Comparison of ENCODE assay signal across 8 cellular contexts in the genomic region with DNA sequence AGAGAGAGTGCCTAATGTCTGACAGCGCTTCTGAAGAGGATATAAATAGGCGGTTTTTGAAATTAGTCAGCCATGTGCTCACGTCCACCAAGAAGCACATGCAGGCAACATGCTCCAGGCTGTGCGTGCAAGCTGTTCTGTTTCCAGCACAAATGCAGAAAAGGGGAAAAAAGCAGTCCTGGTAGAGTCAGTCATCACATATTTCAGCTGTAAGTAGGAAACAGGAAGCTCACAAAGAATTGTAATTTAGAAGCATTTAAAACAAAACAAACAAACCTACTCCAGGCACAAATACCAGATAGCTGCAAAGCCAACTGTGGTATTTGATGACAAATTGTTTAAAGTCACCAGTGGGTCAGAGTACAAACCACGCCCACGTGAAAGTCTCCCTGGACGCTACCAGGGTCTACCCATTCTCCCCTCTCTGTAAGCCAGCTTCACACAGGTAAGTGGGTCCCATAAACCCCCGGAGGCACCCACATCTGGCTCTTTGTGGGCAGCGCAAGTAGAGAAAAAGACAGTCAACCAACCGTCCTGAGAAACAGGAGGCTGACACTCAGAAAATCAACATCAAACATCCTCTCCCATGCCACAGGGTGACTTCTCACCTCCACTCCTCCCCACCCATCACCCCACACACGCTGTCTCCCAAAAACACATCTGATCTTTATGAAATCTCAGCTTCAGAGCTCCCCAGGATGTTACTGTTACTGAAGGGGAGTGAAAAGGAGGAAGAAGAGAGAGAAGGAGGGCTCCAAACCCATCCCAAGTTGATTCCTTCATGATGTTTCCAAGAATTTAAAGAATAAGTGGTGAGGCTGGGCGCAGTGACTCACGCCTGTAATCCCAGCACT.
DNase-seq lines count a peak whose midpoint lies in the region; ATAC-seq, FAIRE-seq and TF ChIP-seq lines count a peak whose summit lies in the region.

No MANE protein-coding gene starts in this region.

- H3F3A ChIP-seq in GM23248 (ENCODE audit: insufficient read depth): peaks cover 22% of the 10 kb centered on the region

- H3K4me1 ChIP-seq in GM23248 (ENCODE audit: insufficient read depth) (peaks cover 22% of the 10 kb centered on the region), OCI-LY3 (ENCODE audit: low read length) (peaks cover 27% of the 10 kb centered on the region), mucosa of descending colon (ENCODE audit: low read depth) (peaks cover 16% of the 10 kb centered on the region)

- peak overlapping the region; percentile 79 for H3K4me2 ChIP-seq in GM23248 (ENCODE audit: unreplicated experiment)
- peak overlapping the region; percentile 50 for H3K4me2 ChIP-seq in OCI-LY3 (ENCODE audit: low read length)

- peak overlapping the region; percentile 60 for H2AFZ ChIP-seq in GM23248
- H2AFZ ChIP-seq in OCI-LY3 (ENCODE audit: low read depth, low read length): no peak overlapping the region

- H3K9me3 ChIP-seq in GM23248 (ENCODE audit: low read depth) (no peaks in the 10 kb centered on the region), OCI-LY3 (ENCODE audit: insufficient read depth, low read length) (no peaks in the 10 kb centered on the region), mucosa of descending colon (no peaks in the 10 kb centered on the region)

- no peaks in the 10 kb centered on the region for H4K20me1 ChIP-seq in GM23248 (ENCODE audit: insufficient read depth)
- H4K20me1 ChIP-seq in OCI-LY3 (ENCODE audit: insufficient read depth, low read length): peaks cover 93% of the 10 kb centered on the region

- H3K27me3 ChIP-seq in GM23248 (replicated peaks; ENCODE audit: insufficient read depth) (no peaks in the 10 kb centered on the region), OCI-LY3 (ENCODE audit: low read depth, low read length) (no peaks in the 10 kb centered on the region)

- ATAC-seq in mucosa of descending colon (peak; percentile 46), GM19467 (IDR thresholded peaks at IDR 0.05; ENCODE audit: unreplicated experiment) (no peak)

- H3K27ac ChIP-seq in GM23248 (peak overlapping the region; percentile 90), OCI-LY3 (ENCODE audit: low read length) (peak overlapping the region; percentile 22; the same call in 1 of the 2 replicates)

- peak; percentile 98 for DNase-seq in ELR (ENCODE audit: low read depth)
- peak; percentile 98 for DNase-seq in GM23248
- peak; percentile 61 for DNase-seq in cerebellum (ENCODE audit: low spot score)
- no peak for DNase-seq in mucosa of descending colon
- DNase-seq in SK-N-DZ (ENCODE audit: low spot score): no peak
- DNase-seq in urothelium cell line (ENCODE audit: low spot score): no peak

- H3K4me3 ChIP-seq in GM23248: peak overlapping the region; percentile 42
- 0 out of 2 replicates have a peak overlapping the region, but pooled peaks have one; percentile 1 for H3K4me3 ChIP-seq in OCI-LY3 (ENCODE audit: low read length)
- no peak overlapping the region for H3K4me3 ChIP-seq in mucosa of descending colon

- peaks cover 15% of the 10 kb centered on the region for H3K79me2 ChIP-seq in GM23248 (ENCODE audit: insufficient read depth)
- peaks cover 99% of the 10 kb centered on the region for H3K79me2 ChIP-seq in OCI-LY3 (ENCODE audit: low read length)

- intact Hi-C loops in mucosa of descending colon (cut with DNase I, micrococcal nuclease): no loop called here

- FAIRE-seq in urothelium cell line (lab: Jason Lieb, UNC): no peak

- TF ChIP-seq CTCF in OCI-LY3 (IDR thresholded peaks at IDR 0.05; ENCODE audit: low read depth, low read length) (no peak), mucosa of descending colon (IDR thresholded peaks at IDR 0.05) (no peak)

- H3K9ac ChIP-seq in GM23248 (peak overlapping the region; percentile 65), OCI-LY3 (ENCODE audit: low read length) (no peak overlapping the region)

- H3K9me2 ChIP-seq in GM23248 (ENCODE audit: insufficient read depth): no peaks in the 10 kb centered on the region

- WGBS in GM23248 (ENCODE audit: low coverage in 1 of 2, low lambda C conversion rate in 2 of 2, missing lambda C conversion rate in 2 of 2), 2 experiments: 19 to 21% methylated on average over 13 of the region's 13 CpGs

- H3K36me3 ChIP-seq in GM23248 (ENCODE audit: low read depth) (no peaks in the 10 kb centered on the region), OCI-LY3 (replicated peaks; ENCODE audit: low read depth, low read length) (peaks cover 53% of the 10 kb centered on the region), mucosa of descending colon (ENCODE audit: low read depth) (no peaks in the 10 kb centered on the region)

- in situ Hi-C loops in GM23248 (cut with MboI): no loop called here

Comparison
In these comparisons a context has a peak if more than half of its experiments do, and no peak if none do; other contexts are left out.
1. DNase-seq: peak in ELR (single experiment), GM23248 (single experiment) and cerebellum (single experiment); none in mucosa of descending colon (0 of 3), SK-N-DZ (single experiment) and urothelium cell line (single experiment).